In genomic region chr12:60172696-60173095, GRCh38 we compare ENCODE assay signal across 19 cellular contexts.
DNase-seq lines count a peak whose midpoint lies in the region; ATAC-seq and TF ChIP-seq lines count a peak whose summit lies in the region.
"Had no signal": no experiment of that assay in that cellular context is flagged by ENCODE, and none has a peak within 500 bp of the region (broad histone marks: within the 10 kb centered on the region; RNA-seq: fewer than 3 reads in every experiment).

No MANE protein-coding gene starts in this region.

- H3K4me1 Mint-ChIP-seq in Calu3 (ENCODE audit: low read depth, unreplicated experiment): peaks cover 32% of the 10 kb centered on the region
- H3K4me1 Mint-ChIP-seq in stimulated activated naive CD8-positive, alpha-beta T cell treated with anti-CD3 and anti-CD28 coated beads, Interleukin-15, amount 100 ng/mL, for 72 hours: no peaks in the 10 kb centered on the region
- no peaks in the 10 kb centered on the region for H3K4me1 Mint-ChIP-seq in immature natural killer cell
- H3K4me1 Mint-ChIP-seq in stimulated activated effector memory CD8-positive, alpha-beta T cell treated with anti-CD3 and anti-CD28 coated beads, Interleukin-12 subunit alpha, Interleukin-12 subunit beta, amount 100 ng/mL, for 72 hours: no peaks in the 10 kb centered on the region
- H3K4me1 Mint-ChIP-seq: IgD-negative memory B cell, T-helper 17 cell had no signal

- H3F3A ChIP-seq in GM23248 (ENCODE audit: insufficient read depth) (peaks cover 35% of the 10 kb centered on the region), PC-3 (ENCODE audit: low read length, unreplicated experiment) (no peaks in the 10 kb centered on the region)

- H2AFZ ChIP-seq in GM23248: no peak overlapping the region
- H2AFZ ChIP-seq in PC-3 (ENCODE audit: low read length): no peak overlapping the region

- H3K4me3 Mint-ChIP-seq in Calu3 (ENCODE audit: low read depth, unreplicated experiment): peak overlapping the region; percentile 7
- H3K4me3 Mint-ChIP-seq in stimulated activated naive CD8-positive, alpha-beta T cell treated with anti-CD3 and anti-CD28 coated beads, Interleukin-15, amount 100 ng/mL, for 72 hours: no peak overlapping the region
- no peak overlapping the region for H3K4me3 Mint-ChIP-seq in immature natural killer cell
- no peak overlapping the region for H3K4me3 Mint-ChIP-seq in stimulated activated effector memory CD8-positive, alpha-beta T cell treated with anti-CD3 and anti-CD28 coated beads, Interleukin-12 subunit alpha, Interleukin-12 subunit beta, amount 100 ng/mL, for 72 hours
- H3K4me3 Mint-ChIP-seq: IgD-negative memory B cell, T-helper 17 cell had no signal

- H3K36me3 Mint-ChIP-seq in Calu3 (ENCODE audit: insufficient read depth, unreplicated experiment): peaks cover 6% of the 10 kb centered on the region
- H3K36me3 Mint-ChIP-seq in immature natural killer cell: peaks cover 0 to 4% (median 0%) of the 10 kb centered on the region in 3 donors
- no peaks in the 10 kb centered on the region for H3K36me3 Mint-ChIP-seq in stimulated activated effector memory CD8-positive, alpha-beta T cell treated with anti-CD3 and anti-CD28 coated beads, Interleukin-12 subunit alpha, Interleukin-12 subunit beta, amount 100 ng/mL, for 72 hours
- H3K36me3 Mint-ChIP-seq: IgD-negative memory B cell had no signal

- H3K27me3 Mint-ChIP-seq in Calu3 (ENCODE audit: unreplicated experiment) (no peaks in the 10 kb centered on the region), immature natural killer cell (ENCODE audit: low read depth in 3 of 3) (peaks cover 0 to 1% (median 0%) of the 10 kb centered on the region in 3 donors)
- H3K27me3 Mint-ChIP-seq in stimulated activated naive CD8-positive, alpha-beta T cell treated with anti-CD3 and anti-CD28 coated beads, Interleukin-15, amount 100 ng/mL, for 72 hours: no peaks in the 10 kb centered on the region
- H3K27me3 Mint-ChIP-seq: IgD-negative memory B cell, T-helper 17 cell had no signal

- H3K9me3 Mint-ChIP-seq in Calu3 (ENCODE audit: low read depth, unreplicated experiment) (no peaks in the 10 kb centered on the region), immature natural killer cell (peaks cover 0 to 41% (median 9%) of the 10 kb centered on the region in 6 donors)
- no peaks in the 10 kb centered on the region for H3K9me3 Mint-ChIP-seq in stimulated activated naive CD8-positive, alpha-beta T cell treated with anti-CD3 and anti-CD28 coated beads, Interleukin-15, amount 100 ng/mL, for 72 hours
- peaks cover 9% of the 10 kb centered on the region for H3K9me3 Mint-ChIP-seq in stimulated activated effector memory CD8-positive, alpha-beta T cell treated with anti-CD3 and anti-CD28 coated beads, Interleukin-12 subunit alpha, Interleukin-12 subunit beta, amount 100 ng/mL, for 72 hours

- in situ Hi-C loops in GM23248 (cut with MboI): no loop called here

- POLR2A ChIA-PET in PC-3 (lab: Charles Lee; ENCODE audit: unreplicated experiment): no interaction called here

- CTCF ChIA-PET in Calu3 (lab: Charles Lee) (interaction anchor here (0.6 to 1.4 kb wide), 6 partner anchors 11 to 1444 kb away, joined by 3 to 7 read pairs (median 3); partner anchors contain the start of gene SLC16A7), PC-3 (lab: Charles Lee) (no interaction called here)

- peak overlapping the region; percentile 56 for H3K4me2 ChIP-seq in GM23248 (ENCODE audit: unreplicated experiment)
- peak overlapping the region; percentile 69 for H3K4me2 ChIP-seq in PC-3 (ENCODE audit: low read length)

- no peaks in the 10 kb centered on the region for H4K20me1 ChIP-seq in GM23248 (ENCODE audit: insufficient read depth)
- H4K20me1 ChIP-seq in PC-3 (ENCODE audit: low read length): no peaks in the 10 kb centered on the region

- peak; percentile 61 for DNase-seq in Calu3
- no peak for DNase-seq in GM23248
- DNase-seq in PC-3: peak; percentile 41
- peak; percentile 9 for DNase-seq in dermis blood vessel endothelial cell
- DNase-seq in stimulated activated naive CD8-positive, alpha-beta T cell treated with anti-CD3 and anti-CD28 coated beads, Interleukin-15, amount 100 ng/mL, for 72 hours: no peak
- DNase-seq in stimulated activated CD4-positive, alpha-beta T cell treated with anti-CD3 and anti-CD28 coated beads, Interleukin-2, amount 100 ng/mL, for 48 hours: no peak
- no peak for DNase-seq in immature natural killer cell
- no peak for DNase-seq in stimulated activated effector memory CD8-positive, alpha-beta T cell treated with anti-CD3 and anti-CD28 coated beads, Interleukin-12 subunit alpha, Interleukin-12 subunit beta, amount 100 ng/mL, for 72 hours (ENCODE audit: low spot score in 2 of 2)
- DNase-seq: ACHN, Kasumi-1, NCI-H1092 treated with DMSO at 0.1 percent for 48 hours, NCI-H187, NCI-H446, NCI-H69, T-helper 17 cell had no signal

- H3K9me2 ChIP-seq in GM23248 (ENCODE audit: insufficient read depth) (no peaks in the 10 kb centered on the region), PC-3 (replicated peaks; ENCODE audit: low read length) (no peaks in the 10 kb centered on the region)

- BruUV-seq in Calu3 (replicated peaks; lab: Mats Ljungman, UMichigan) (no TSS peak), PC-3 (replicated peaks; lab: Mats Ljungman, UMichigan) (no TSS peak)

- intact Hi-C loops in Calu3 (cut with micrococcal nuclease; ENCODE audit: unreplicated experiment) (loop anchor here (2.0 kb wide), 3 partner anchors 24 to 102 kb away; no protein-coding TSS in a partner anchor), PC-3 (cut with micrococcal nuclease) (no loop called here)

- ATAC-seq in PC-3: no peak
- no peak for ATAC-seq in stimulated activated naive CD8-positive, alpha-beta T cell treated with anti-CD3 and anti-CD28 coated beads, Interleukin-15, amount 100 ng/mL, for 72 hours
- no peak for ATAC-seq in stimulated activated effector memory CD8-positive, alpha-beta T cell treated with anti-CD3 and anti-CD28 coated beads, Interleukin-12 subunit alpha, Interleukin-12 subunit beta, amount 100 ng/mL, for 72 hours
- ATAC-seq: T-helper 17 cell had no signal

- TF ChIP-seq CTCF in Calu3 (IDR thresholded peaks at IDR 0.05; ENCODE audit: unreplicated experiment) (no peak), PC-3 (conservative IDR thresholded peaks at IDR 0.05; ENCODE audit: low read depth, low read length) (no peak)

- H3K4me3 ChIP-seq in GM23248 (no peak overlapping the region), PC-3 (ENCODE audit: low read length) (no peak overlapping the region; the same call in 1 of the 2 replicates)
- H3K4me3 ChIP-seq: HAP-1 had no signal

- H3K79me2 ChIP-seq in GM23248 (ENCODE audit: insufficient read depth) (no peaks in the 10 kb centered on the region), PC-3 (ENCODE audit: low read length) (no peaks in the 10 kb centered on the region)

- H3K9me3 ChIP-seq in GM23248 (ENCODE audit: low read depth): no peaks in the 10 kb centered on the region
- H3K9me3 ChIP-seq in PC-3 (ENCODE audit: low read length): no peaks in the 10 kb centered on the region
- H3K9me3 ChIP-seq: HAP-1 had no signal

- H3K36me3 ChIP-seq in GM23248 (ENCODE audit: low read depth) (no peaks in the 10 kb centered on the region), PC-3 (ENCODE audit: low read depth, low read length) (no peaks in the 10 kb centered on the region)
- H3K36me3 ChIP-seq: HAP-1 had no signal

- H3K27ac Mint-ChIP-seq in Calu3 (ENCODE audit: unreplicated experiment) (peak overlapping the region; percentile 89), immature natural killer cell (no peak overlapping the region)
- H3K27ac Mint-ChIP-seq in stimulated activated naive CD8-positive, alpha-beta T cell treated with anti-CD3 and anti-CD28 coated beads, Interleukin-15, amount 100 ng/mL, for 72 hours: no peak overlapping the region
- H3K27ac Mint-ChIP-seq in stimulated activated effector memory CD8-positive, alpha-beta T cell treated with anti-CD3 and anti-CD28 coated beads, Interleukin-12 subunit alpha, Interleukin-12 subunit beta, amount 100 ng/mL, for 72 hours: no peak overlapping the region
- H3K27ac Mint-ChIP-seq: IgD-negative memory B cell, T-helper 17 cell had no signal

- H3K4me1 ChIP-seq in GM23248 (ENCODE audit: insufficient read depth) (peaks cover 46% of the 10 kb centered on the region), PC-3 (ENCODE audit: insufficient read depth, low read length) (peaks cover 52% of the 10 kb centered on the region)

- H3K27ac ChIP-seq in GM23248 (no peak overlapping the region), PC-3 (ENCODE audit: low read length) (0 out of 2 replicates have a peak overlapping the region, but pooled peaks have one; percentile 2)
- H3K27ac ChIP-seq: C4-2B, RWPE1 had no signal

- H3K9ac ChIP-seq in GM23248 (no peak overlapping the region), PC-3 (ENCODE audit: low read length) (no peak overlapping the region)

- 72 to 74% methylated on average over 5 of the region's 5 CpGs for WGBS in GM23248 (ENCODE audit: low coverage in 1 of 2, low lambda C conversion rate in 2 of 2, missing lambda C conversion rate in 2 of 2), 2 experiments

- no peaks in the 10 kb centered on the region for H3K27me3 ChIP-seq in GM23248 (replicated peaks; ENCODE audit: insufficient read depth)
- H3K27me3 ChIP-seq in PC-3 (ENCODE audit: low read length): no peaks in the 10 kb centered on the region

Comparison
In these comparisons a context has a peak if more than half of its experiments do, and no peak if none do; other contexts are left out.
1. DNase-seq: peak in Calu3 (single experiment), PC-3 (single experiment) and dermis blood vessel endothelial cell (single experiment); none in GM23248 (single experiment), stimulated activated naive CD8-positive, alpha-beta T cell treated with anti-CD3 and anti-CD28 coated beads, Interleukin-15, amount 100 ng/mL, for 72 hours (0 of 2), stimulated activated CD4-positive, alpha-beta T cell treated with anti-CD3 and anti-CD28 coated beads, Interleukin-2, amount 100 ng/mL, for 48 hours (0 of 2), immature natural killer cell (0 of 3) and stimulated activated effector memory CD8-positive, alpha-beta T cell treated with anti-CD3 and anti-CD28 coated beads, Interleukin-12 subunit alpha, Interleukin-12 subunit beta, amount 100 ng/mL, for 72 hours (0 of 2).